1 cellular context compared by ENCODE assay signal in genomic region chr2:218993345-218994315, GRCh38.
TF ChIP-seq lines count a peak whose summit lies in the region.

TSS of gene CRYBA2 (minus strand) at chr2:218993422. CDS start at chr2:218993176, 246 bp downstream.

TF ChIP-seq in K562, 482 proteins besides CTCF, POLR2A, EP300 and RAD21 (continued from another document):
- TF ChIP-seq MGA (IDR thresholded peaks at IDR 0.05): 0 out of 2 replicates have a peak, but pooled peaks have one; percentile 13
- TF ChIP-seq MXI1 (IDR thresholded peaks at IDR 0.05; ENCODE audit: low read depth, low read length): no peak
- TF ChIP-seq ELF2 (CRISPR knock-in tag; IDR thresholded peaks at IDR 0.05): no peak
- TF ChIP-seq ZNF121 (CRISPR knock-in tag; conservative IDR thresholded peaks at IDR 0.05): no peak
- no peak for TF ChIP-seq ZZZ3 (IDR thresholded peaks at IDR 0.05)
- 0 out of 2 replicates have a peak, but pooled peaks have one; percentile 42 for TF ChIP-seq GABPB1 (CRISPR knock-in tag; IDR thresholded peaks at IDR 0.05)
- TF ChIP-seq ZBTB1 (CRISPR knock-in tag; IDR thresholded peaks at IDR 0.05; ENCODE audit: borderline replicate concordance, low read depth): peak; percentile 93; the same call in 1 of the 2 replicates
